Comparison of ENCODE assay signal across 1 cellular context in genomic region chr6:106056060-106056737, GRCh38.
TF ChIP-seq lines count a peak whose summit lies in the region.

No MANE protein-coding gene starts in this region.

TF ChIP-seq in K562, 482 proteins besides CTCF, POLR2A, EP300 and RAD21 (continued from another document):
- TF ChIP-seq TCF3 (CRISPR knock-in tag; IDR thresholded peaks at IDR 0.05): peak; percentile 37
